ENCODE assay signal across 8 cellular contexts in the genomic region with DNA sequence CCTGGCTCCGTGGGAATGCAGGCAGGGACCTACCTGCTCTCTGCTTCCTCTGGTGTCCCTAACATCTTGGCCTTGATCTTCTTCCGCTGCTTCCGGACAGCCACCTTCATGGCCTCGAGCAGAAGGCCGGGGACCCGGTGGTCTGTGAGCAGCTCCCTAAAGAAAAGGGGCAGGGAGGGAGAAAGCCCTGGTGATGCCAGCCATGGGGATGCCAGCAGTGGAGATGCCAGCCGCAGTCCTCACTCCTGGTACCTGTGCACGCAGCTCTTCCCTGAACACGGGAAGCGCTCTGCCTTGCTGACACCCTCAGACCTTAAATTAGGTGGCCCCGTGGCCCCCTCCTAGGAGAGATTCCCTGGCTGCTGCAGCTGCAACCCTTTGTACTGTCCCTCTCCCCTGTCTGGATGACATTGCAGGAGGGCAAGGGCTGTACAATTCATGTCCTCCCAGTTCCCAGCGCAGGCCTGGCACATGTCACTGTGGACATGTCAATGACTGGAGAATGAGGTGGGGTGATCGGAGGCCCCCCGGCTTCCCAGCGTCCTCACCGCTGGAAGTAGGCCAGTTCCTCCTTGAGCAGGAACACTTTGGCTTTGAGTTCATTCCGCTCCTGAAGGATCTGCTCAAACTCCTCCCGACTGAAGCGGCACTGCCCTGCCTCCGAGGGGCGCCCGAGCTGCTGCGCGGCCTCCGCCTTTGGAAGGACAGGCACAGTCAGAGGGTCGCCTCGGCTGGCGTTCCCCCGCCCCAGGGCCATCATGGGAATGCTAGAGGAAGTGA. TPM values are rescaled to one million over a fixed set of nuclear protein-coding genes. Genes with fewer than 3 reads are reported as not detected.
DNase-seq lines count a peak whose midpoint lies in the region; ATAC-seq and TF ChIP-seq lines count a peak whose summit lies in the region.

No MANE protein-coding gene starts in this region.

- peak; percentile 20 for DNase-seq in GM03348 (ENCODE audit: low spot score)
- no peak for DNase-seq in LNCaP clone FGC (ENCODE audit: low read depth)
- DNase-seq in cerebellar cortex (ENCODE audit: low spot score), result peak; percentile 51
- DNase-seq in medulla oblongata (ENCODE audit: extremely low spot score), result peak; percentile 43
- peak; percentile 71 for DNase-seq in ureter (ENCODE audit: low spot score)
- no peak for DNase-seq in COR-L47 (lab: John Stamatoyannopoulos, UW)

- ATAC-seq in HG03039 (IDR thresholded peaks at IDR 0.05; ENCODE audit: unreplicated experiment) (no peak), GM21360 (IDR thresholded peaks at IDR 0.05; ENCODE audit: unreplicated experiment) (no peak)

- H3K4me3 ChIP-seq in LNCaP clone FGC (ENCODE audit: low read depth, low read length), result peak overlapping the region; percentile 45

- TF ChIP-seq CTCF in LNCaP clone FGC (IDR thresholded peaks at IDR 0.05; ENCODE audit: control insufficient read depth, extremely low read depth, insufficient read depth), result 0 out of 2 replicates have a peak, but pooled peaks have one; percentile 12

RNA-seq across cellular contexts. Expression of a gene that starts 1.7 kb away (rescaled TPM):
- total RNA-seq in ureter, result 22.5 TPM

RNA-seq across cellular contexts. Expression of a gene that starts 2.5 kb away (rescaled TPM):
- total RNA-seq in ureter, result 16.3 TPM

RNA-seq across cellular contexts. Expression of a gene that starts 19.4 kb away (rescaled TPM):
- total RNA-seq in ureter, result 30.9 TPM

RNA-seq across cellular contexts. Expression of a gene that starts 36.7 kb away (rescaled TPM):
- 396 TPM for total RNA-seq in ureter

Comparison
In these comparisons a context has a peak if more than half of its experiments do, and no peak if none do; other contexts are left out.
1. DNase-seq: peak in GM03348 (single experiment), cerebellar cortex (single experiment), medulla oblongata (single experiment) and ureter (single experiment); none in LNCaP clone FGC (single experiment) and COR-L47 (single experiment).